ENCODE assay signal across 7 cellular contexts in genomic region chr10:30027057-30028005, GRCh38. TPM values are rescaled to one million over a fixed set of nuclear protein-coding genes. Genes with fewer than 3 reads are reported as not detected.
DNase-seq lines count a peak whose midpoint lies in the region; ATAC-seq lines count a peak whose summit lies in the region.

No MANE protein-coding gene starts in this region.

- H3K27me3 Mint-ChIP-seq in activated T-cell treated with anti-CD3 and anti-CD28 coated beads, Interleukin-2, amount 50 U/mL, for 4 hours (ENCODE audit: low read depth), result peaks cover 53% of the 10 kb centered on the region

- peak; percentile 90 for ATAC-seq in GM18519 (IDR thresholded peaks at IDR 0.05; ENCODE audit: low FRiP score, unreplicated experiment)
- peak; percentile 64 for ATAC-seq in HG02840 (IDR thresholded peaks at IDR 0.05; ENCODE audit: low FRiP score, unreplicated experiment)
- peak; percentile 99 for ATAC-seq in activated T-cell treated with anti-CD3 and anti-CD28 coated beads, Interleukin-2, amount 50 U/mL, for 4 hours
- peak; percentile 71 to 79 for ATAC-seq in left cardiac atrium

- H3K4me3 Mint-ChIP-seq in activated T-cell treated with anti-CD3 and anti-CD28 coated beads, Interleukin-2, amount 50 U/mL, for 4 hours, result peak overlapping the region; percentile 75

- H3K36me3 Mint-ChIP-seq in activated T-cell treated with anti-CD3 and anti-CD28 coated beads, Interleukin-2, amount 50 U/mL, for 4 hours (ENCODE audit: insufficient read depth), result no peaks in the 10 kb centered on the region

- no peaks in the 10 kb centered on the region for H3K9me3 Mint-ChIP-seq in activated T-cell treated with anti-CD3 and anti-CD28 coated beads, Interleukin-2, amount 50 U/mL, for 4 hours

- DNase-seq in NK-92 treated with Interleukin-12 subunit alpha and Interleukin-12 subunit beta, amount 100 ng/mL, for 24 hours (lab: John Stamatoyannopoulos, UW), result peak; percentile 70
- DNase-seq in activated T-cell treated with anti-CD3 and anti-CD28 coated beads, Interleukin-2, amount 50 U/mL, for 4 hours, result peak; percentile 74
- DNase-seq in left cardiac atrium, result peak; percentile 72
- peak; percentile 65 to 69 for DNase-seq in stimulated activated CD4-positive, alpha-beta T cell treated with anti-CD3 and anti-CD28 coated beads, Interleukin-2, amount 100 ng/mL, for 48 hours
- DNase-seq in foreskin melanocyte, result no peak

- intact Hi-C loops in left cardiac atrium (cut with DNase I), result loop anchor here in 1 of 2 donors (5.0 kb wide), 1 partner anchor 165 kb away; no protein-coding TSS in a partner anchor

- H3K4me1 Mint-ChIP-seq in activated T-cell treated with anti-CD3 and anti-CD28 coated beads, Interleukin-2, amount 50 U/mL, for 4 hours (ENCODE audit: low read depth), result peaks cover 39% of the 10 kb centered on the region

RNA-seq across cellular contexts. Expression of gene JCAD, which starts 32.1 kb away (rescaled TPM):
- under 1 TPM; 0.05 TPM for total RNA-seq in activated T-cell treated with anti-CD3 and anti-CD28 coated beads, Interleukin-2, amount 50 U/mL, for 4 hours
- total RNA-seq in left cardiac atrium, result 10 to 100 TPM; 44.6 to 52.8 TPM

Comparison
In these comparisons a context has a peak if more than half of its experiments do, and no peak if none do; other contexts are left out.
1. RNA of gene JCAD, which starts 32.1 kb away (total RNA-seq): 44.6 to 52.8 TPM in left cardiac atrium; 0.05 TPM in activated T-cell treated with anti-CD3 and anti-CD28 coated beads, Interleukin-2, amount 50 U/mL, for 4 hours; every median in the first group is over 10 times any median in the second.
2. Peak in every context shown above with its lines, with median percentiles within 50 percentile points of each other: ATAC-seq.